ENCODE assay signal across 23 cellular contexts in genomic region chr18:67733094-67733493, GRCh38.
DNase-seq lines count a peak whose midpoint lies in the region; ATAC-seq and TF ChIP-seq lines count a peak whose summit lies in the region.
"Had no signal": no experiment of that assay in that cellular context is flagged by ENCODE, and none has a peak within 500 bp of the region (broad histone marks: within the 10 kb centered on the region; RNA-seq: fewer than 3 reads in every experiment).

No MANE protein-coding gene starts in this region.

- no peak for ATAC-seq in effector memory CD8-positive, alpha-beta T cell (replicated peaks)
- ATAC-seq: natural killer cell treated with Interleukin-12 subunit alpha and Interleukin-12 subunit beta and Interleukin-15 and Interleukin-18, amount 100 ng/mL, for 72 hours had no signal

- H3K9me3 Mint-ChIP-seq in effector memory CD8-positive, alpha-beta T cell, result peaks cover 0 to 13% of the 10 kb centered on the region in 2 donors
- H3K9me3 Mint-ChIP-seq: activated CD4-positive, alpha-beta T cell treated with anti-CD3 and anti-CD28 coated beads, Interleukin-2, amount 10 ng/mL, durations not matched to agents 7 days and 5 days; activated naive CD4-positive, alpha-beta T cell treated with anti-CD3 and anti-CD28 coated beads for 36 hours had no signal

- TF ChIP-seq CTCF in AG09309 (IDR thresholded peaks at IDR 0.05; ENCODE audit: control insufficient read depth, insufficient read depth, low read depth, low read length, missing control alignments) (no peak), brain microvascular endothelial cell (IDR thresholded peaks at IDR 0.05; ENCODE audit: low read depth, low read length, missing control alignments) (no peak), foreskin fibroblast (IDR thresholded peaks at IDR 0.05; ENCODE audit: low read depth, low read length) (no peak)

- no peak overlapping the region for H3K27ac ChIP-seq in brain microvascular endothelial cell
- H3K27ac ChIP-seq: cardiac muscle cell had no signal

- no peaks in the 10 kb centered on the region for H3K27me3 ChIP-seq in brain microvascular endothelial cell (replicated peaks)
- H3K27me3 ChIP-seq: cardiac muscle cell had no signal

- no peak overlapping the region for H3K4me3 ChIP-seq in AG09309 (ENCODE audit: control insufficient read depth, low read depth, low read length)
- H3K4me3 ChIP-seq in brain microvascular endothelial cell (ENCODE audit: low read depth, low read length), result no peak overlapping the region
- H3K4me3 ChIP-seq in foreskin fibroblast (ENCODE audit: low read depth in 1 of 2, low read length in 2 of 2), result no peak overlapping the region
- H3K4me3 ChIP-seq: cardiac muscle cell, lung had no signal

- in situ Hi-C loops in brain microvascular endothelial cell (cut with HindIII; ENCODE audit: low pct_ligation_motif_present, low sequenced_read_pairs), result no loop called here

- H3K4me3 Mint-ChIP-seq in effector memory CD8-positive, alpha-beta T cell, result no peak overlapping the region
- H3K4me3 Mint-ChIP-seq: activated CD4-positive, alpha-beta T cell treated with anti-CD3 and anti-CD28 coated beads, Interleukin-2, amount 10 ng/mL, durations not matched to agents 7 days and 5 days; activated naive CD4-positive, alpha-beta T cell treated with anti-CD3 and anti-CD28 coated beads for 36 hours; natural killer cell treated with Interleukin-12 subunit alpha and Interleukin-12 subunit beta and Interleukin-15 and Interleukin-18, amount 100 ng/mL, for 72 hours had no signal

- H3K27ac Mint-ChIP-seq in effector memory CD8-positive, alpha-beta T cell, result no peak overlapping the region
- H3K27ac Mint-ChIP-seq: activated CD4-positive, alpha-beta T cell treated with anti-CD3 and anti-CD28 coated beads, Interleukin-2, amount 10 ng/mL, durations not matched to agents 7 days and 5 days; activated naive CD4-positive, alpha-beta T cell treated with anti-CD3 and anti-CD28 coated beads for 36 hours; natural killer cell treated with Interleukin-12 subunit alpha and Interleukin-12 subunit beta and Interleukin-15 and Interleukin-18, amount 100 ng/mL, for 72 hours had no signal

- H3K27me3 Mint-ChIP-seq in effector memory CD8-positive, alpha-beta T cell, result no peaks in the 10 kb centered on the region
- H3K27me3 Mint-ChIP-seq: activated CD4-positive, alpha-beta T cell treated with anti-CD3 and anti-CD28 coated beads, Interleukin-2, amount 10 ng/mL, durations not matched to agents 7 days and 5 days; natural killer cell treated with Interleukin-12 subunit alpha and Interleukin-12 subunit beta and Interleukin-15 and Interleukin-18, amount 100 ng/mL, for 72 hours had no signal

- peaks cover 0 to 1% of the 10 kb centered on the region in 2 donors for H3K4me1 Mint-ChIP-seq in effector memory CD8-positive, alpha-beta T cell (ENCODE audit: low read depth in 2 of 2)
- H3K4me1 Mint-ChIP-seq: activated CD4-positive, alpha-beta T cell treated with anti-CD3 and anti-CD28 coated beads, Interleukin-2, amount 10 ng/mL, durations not matched to agents 7 days and 5 days had no signal

- no peaks in the 10 kb centered on the region for H3K36me3 Mint-ChIP-seq in effector memory CD8-positive, alpha-beta T cell (ENCODE audit: insufficient read depth)
- H3K36me3 Mint-ChIP-seq: natural killer cell treated with Interleukin-12 subunit alpha and Interleukin-12 subunit beta and Interleukin-15 and Interleukin-18, amount 100 ng/mL, for 72 hours had no signal

- DNase-seq in AG09309 (ENCODE audit: low read depth) (peak; percentile 31), HT1080 (ENCODE audit: low read depth) (peak; percentile 39), brain microvascular endothelial cell (peak; percentile 70), foreskin fibroblast (peak; percentile 83 to 90), GM19238 (ENCODE audit: insufficient read length, low spot score) (no peak), NCI-H187 treated with DMSO at 0.1 percent for 48 hours (lab: John Stamatoyannopoulos, UW) (no peak), NCI-H146 treated with DMSO at 0.1 percent for 48 hours (lab: John Stamatoyannopoulos, UW; ENCODE audit: unreplicated experiment) (no peak)
- DNase-seq in effector memory CD8-positive, alpha-beta T cell, result no peak
- DNase-seq: ACHN; activated CD4-positive, alpha-beta T cell treated with anti-CD3 and anti-CD28 coated beads, Interleukin-2, amount 10 ng/mL, durations not matched to agents 7 days and 5 days; activated naive CD4-positive, alpha-beta T cell treated with anti-CD3 and anti-CD28 coated beads for 36 hours; activated T-cell treated with anti-CD3 and anti-CD28 coated beads for 4 hours; Caco-2; effector CD4-positive, alpha-beta T cell; GDM1; H7; NCI-H1694 treated with DMSO at 0.1 percent for 48 hours; SK-N-SH; stimulated activated CD4-positive, alpha-beta T cell treated with anti-CD3 and anti-CD28 coated beads, Interleukin-2, amount 100 ng/mL, for 24 hours; substantia nigra had no signal

- no peaks in the 10 kb centered on the region for H3K36me3 ChIP-seq in brain microvascular endothelial cell (replicated peaks)
- H3K36me3 ChIP-seq: cardiac muscle cell had no signal

Comparison
In these comparisons a context has a peak if more than half of its experiments do, and no peak if none do; other contexts are left out.
1. DNase-seq: peak in AG09309 (single experiment), HT1080 (single experiment), brain microvascular endothelial cell (single experiment) and foreskin fibroblast (2 of 2); none in GM19238 (single experiment), effector memory CD8-positive, alpha-beta T cell (0 of 3), NCI-H187 treated with DMSO at 0.1 percent for 48 hours (single experiment) and NCI-H146 treated with DMSO at 0.1 percent for 48 hours (single experiment).